Comparison of ENCODE assay signal across 8 cellular contexts in genomic region chr10:104337985-104338735, GRCh38. TPM values are rescaled to one million over a fixed set of nuclear protein-coding genes. Genes with fewer than 3 reads are reported as not detected.
A peak's percentile ranks its signal among the peaks of the same experiment; 100 is the strongest.
DNase-seq lines count a peak whose midpoint lies in the region; ATAC-seq and TF ChIP-seq lines count a peak whose summit lies in the region.

Gene ITPRIP, minus strand, starts transcription at chr10:104338465. Its CDS starts 22,414 bp downstream, at chr10:104316051.

- H3K9me3 ChIP-seq in colonic mucosa, result no peaks in the 10 kb centered on the region

- H3K4me1 ChIP-seq in colonic mucosa, result peaks cover 5% of the 10 kb centered on the region

- H3K27me3 ChIP-seq in colonic mucosa, result no peaks in the 10 kb centered on the region

- H3K9ac ChIP-seq in colonic mucosa (ENCODE audit: low read depth in 2 of 2, low read length in 2 of 2), result peak within 1 kb of the TSS; percentile 80 to 83

- peak within 1 kb of the TSS; percentile 99 for H3K27ac Mint-ChIP-seq in activated CD4-positive, alpha-beta T cell treated with anti-CD3 and anti-CD28 coated beads for 36 hours

- H3K9me3 Mint-ChIP-seq in activated CD4-positive, alpha-beta T cell treated with anti-CD3 and anti-CD28 coated beads for 36 hours (ENCODE audit: low read depth), result no peaks in the 10 kb centered on the region

- ATAC-seq in HG02588 (IDR thresholded peaks at IDR 0.05; ENCODE audit: unreplicated experiment) (peak; percentile 72), left lobe of liver (peak; percentile 55)
- peak; percentile 78 for ATAC-seq in activated CD4-positive, alpha-beta T cell treated with anti-CD3 and anti-CD28 coated beads for 36 hours

- H3K36me3 Mint-ChIP-seq in activated CD4-positive, alpha-beta T cell treated with anti-CD3 and anti-CD28 coated beads for 36 hours (ENCODE audit: low read depth), result peaks cover 18% of the 10 kb centered on the region

- TF ChIP-seq CTCF in colonic mucosa (IDR thresholded peaks at IDR 0.05), result no peak

- H3K4me3 ChIP-seq in colonic mucosa, result peak within 1 kb of the TSS; percentile 82

- intact Hi-C loops in activated CD4-positive, alpha-beta T cell treated with anti-CD3 and anti-CD28 coated beads for 36 hours (cut with DNase I, micrococcal nuclease), result loop anchor here (1.0 to 5.0 kb wide), 7 partner anchors 9 to 421 kb away; partner anchors contain the start of genes SFR1 (in 2 of the 2), CFAP58 (in 1 of the 2) and STN1 (in 1 of the 2)
- intact Hi-C loops in colonic mucosa (cut with DNase I), result no loop called here

- CTCF ChIA-PET in activated CD4-positive, alpha-beta T cell treated with anti-CD3 and anti-CD28 coated beads for 36 hours (lab: Charles Lee), result interaction anchor here (0.6 to 5.3 kb wide), 19 partner anchors 9 to 528 kb away, joined by 3 to 64 read pairs (median 4); partner anchors contain the start of genes CFAP58 and SFR1

- POLR2A ChIA-PET in activated CD4-positive, alpha-beta T cell treated with anti-CD3 and anti-CD28 coated beads for 36 hours (lab: Charles Lee), result interaction anchor here (0.6 to 1.6 kb wide), 4 partner anchors 9 to 75 kb away, joined by 4 to 18 read pairs (median 8); no protein-coding TSS in a partner anchor

- H3K27me3 Mint-ChIP-seq in activated CD4-positive, alpha-beta T cell treated with anti-CD3 and anti-CD28 coated beads for 36 hours, result no peaks in the 10 kb centered on the region

- DNase-seq in DMS 273 (lab: John Stamatoyannopoulos, UW; ENCODE audit: unreplicated experiment) (peak; percentile 77), DMS 273 treated with DMSO at 0.1 percent for 48 hours (lab: John Stamatoyannopoulos, UW) (no peak), NCI-H146 treated with DMSO at 0.1 percent for 48 hours (lab: John Stamatoyannopoulos, UW; ENCODE audit: unreplicated experiment) (peak; percentile 31), colonic mucosa (peak; percentile 78), left lobe of liver (ENCODE audit: low spot score) (peak; percentile 73)
- peak; percentile 82 for DNase-seq in activated CD4-positive, alpha-beta T cell treated with anti-CD3 and anti-CD28 coated beads for 36 hours
- peak; percentile 62 to 65 for DNase-seq in stimulated activated CD4-positive, alpha-beta T cell treated with anti-CD3 and anti-CD28 coated beads, Interleukin-4, amount 100 ng/mL, for 4 hours

- H3K36me3 ChIP-seq in colonic mucosa, result no peaks in the 10 kb centered on the region

- peak within 1 kb of the TSS; percentile 93 for H3K27ac ChIP-seq in colonic mucosa

- H3K4me1 Mint-ChIP-seq in activated CD4-positive, alpha-beta T cell treated with anti-CD3 and anti-CD28 coated beads for 36 hours, result peaks cover 45% of the 10 kb centered on the region

- H3K4me3 Mint-ChIP-seq in activated CD4-positive, alpha-beta T cell treated with anti-CD3 and anti-CD28 coated beads for 36 hours, result peak within 1 kb of the TSS; percentile 93

RNA-seq across cellular contexts. Expression of gene ITPRIP, which starts in this region (rescaled TPM):
- total RNA-seq in activated CD4-positive, alpha-beta T cell treated with anti-CD3 and anti-CD28 coated beads for 36 hours, result 10 to 100 TPM; 20.3 to 21.6 TPM
- 1 to 10 TPM; 5.9 to 9.6 TPM for total RNA-seq in colonic mucosa
- 4.5 TPM for total RNA-seq in left lobe of liver
